Comparison of ENCODE assay signal across 8 cellular contexts in the genomic region with DNA sequence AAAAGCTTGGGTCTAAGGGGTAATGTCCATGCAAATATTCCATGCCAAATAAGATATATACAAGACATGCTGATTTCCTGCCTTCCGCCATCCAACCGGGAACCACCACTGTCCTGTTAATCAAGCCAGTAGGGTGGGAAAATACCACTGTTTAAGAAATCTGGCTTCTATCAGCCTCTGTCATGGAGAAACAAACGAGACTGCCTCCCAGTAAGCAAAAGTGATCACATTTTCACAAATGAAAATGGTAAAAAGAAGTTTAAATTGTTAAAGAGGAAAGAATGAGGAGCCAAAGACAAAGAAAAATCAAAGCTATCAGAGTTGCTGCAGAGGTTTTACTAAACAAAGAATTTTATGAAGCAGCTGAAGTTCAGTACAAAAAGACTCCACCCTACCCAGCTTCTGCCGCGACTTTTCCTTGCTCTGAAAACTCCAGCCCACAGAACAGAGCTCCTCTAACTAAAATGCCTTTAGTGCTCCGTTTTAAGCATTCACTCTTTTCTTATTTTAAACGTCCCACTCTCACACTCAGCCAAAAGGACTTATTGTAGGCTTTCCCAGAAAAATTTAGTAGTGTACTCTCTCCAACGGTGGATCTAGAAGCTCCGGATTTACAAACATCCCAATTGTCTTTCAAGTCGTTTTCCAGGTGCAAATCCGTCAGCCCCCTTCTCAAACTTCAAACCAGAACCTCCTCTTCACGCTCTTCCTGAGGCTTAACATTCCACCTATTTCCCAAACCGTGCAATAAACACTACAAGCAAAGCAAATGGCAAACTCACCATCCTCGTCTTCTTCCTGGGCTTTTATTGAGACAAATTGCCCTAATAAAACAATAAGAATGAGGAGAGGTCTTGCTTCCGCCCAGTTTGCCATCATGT. TPM values are rescaled to one million over a fixed set of nuclear protein-coding genes. Genes with fewer than 3 reads are reported as not detected.
DNase-seq lines count a peak whose midpoint lies in the region; ATAC-seq and TF ChIP-seq lines count a peak whose summit lies in the region.

No MANE protein-coding gene starts in this region.

- peak; percentile 28; the same call in 1 of the 3 replicates for ATAC-seq in RWPE2 (ENCODE audit: low read depth)
- ATAC-seq in gastroesophageal sphincter, result no peak
- ATAC-seq in HG02763 (IDR thresholded peaks at IDR 0.05; ENCODE audit: unreplicated experiment), result no peak

- peak overlapping the region; percentile 23 for H2AFZ ChIP-seq in osteoblast (ENCODE audit: low read length)

- POLR2A ChIA-PET in BJ (lab: Charles Lee), result interaction anchor here (0.5 to 1.3 kb wide), 6 partner anchors 15 to 653 kb away, joined by 3 to 18 read pairs (median 4); no protein-coding TSS in a partner anchor

- TF ChIP-seq POLR2A in gastroesophageal sphincter (IDR thresholded peaks at IDR 0.05), result no peak

- no peak for TF ChIP-seq CTCF in BJ (IDR thresholded peaks at IDR 0.05; ENCODE audit: insufficient read depth, low read depth, low read length)
- no peak for TF ChIP-seq CTCF in RWPE2 (IDR thresholded peaks at IDR 0.05; ENCODE audit: poor library complexity, severe bottlenecking)
- TF ChIP-seq CTCF in gastroesophageal sphincter (IDR thresholded peaks at IDR 0.05), result peak in 1 of 4 experiments; percentile 4
- no peak for TF ChIP-seq CTCF in osteoblast (IDR thresholded peaks at IDR 0.05; ENCODE audit: extremely low read depth, low read depth, low read length)

- 1 to 4% methylated on average over 12 to 14 of the region's 15 CpGs for WGBS in gastroesophageal sphincter (ENCODE audit: low coverage in 1 of 2), 2 donors

- TF ChIP-seq EP300 in gastroesophageal sphincter (IDR thresholded peaks at IDR 0.05), result no peak

- peaks cover 19% of the 10 kb centered on the region for H4K20me1 ChIP-seq in osteoblast (ENCODE audit: insufficient read depth, low read length)

- no peak for DNase-seq in BJ (ENCODE audit: low read depth)
- DNase-seq in RWPE2 (ENCODE audit: low spot score), result no peak
- DNase-seq in osteoblast (ENCODE audit: insufficient read length, low spot score, missing footprints), result no peak
- no peak for DNase-seq in NCI-H1105 (lab: John Stamatoyannopoulos, UW)
- no peak for DNase-seq in cortex of kidney (lab: John Stamatoyannopoulos, UW)
- DNase-seq in NK-92 (lab: John Stamatoyannopoulos, UW; ENCODE audit: unreplicated experiment), result no peak

- H3K27me3 ChIP-seq in BJ (ENCODE audit: control insufficient read depth, insufficient read depth, low read length), result no peaks in the 10 kb centered on the region
- no peaks in the 10 kb centered on the region for H3K27me3 ChIP-seq in RWPE2 (ENCODE audit: insufficient read depth, poor library complexity, severe bottlenecking)
- H3K27me3 ChIP-seq in gastroesophageal sphincter, result no peaks in the 10 kb centered on the region
- no peaks in the 10 kb centered on the region for H3K27me3 ChIP-seq in osteoblast (ENCODE audit: insufficient read depth, low read length)

- CTCF ChIA-PET in BJ (lab: Yijun Ruan, JAX), result interaction anchor here (0.6 to 2.4 kb wide), 15 partner anchors 8 to 652 kb away, joined by 3 to 11 read pairs (median 3); no protein-coding TSS in a partner anchor

- H3K36me3 ChIP-seq in BJ (ENCODE audit: control insufficient read depth, insufficient read depth, low read length), result 0 out of 2 replicates have a peak, but pooled peaks cover 1% of the 10 kb centered on the region
- no peaks in the 10 kb centered on the region for H3K36me3 ChIP-seq in RWPE2 (ENCODE audit: low read depth)
- H3K36me3 ChIP-seq in gastroesophageal sphincter, result no peaks in the 10 kb centered on the region
- peaks cover 12% of the 10 kb centered on the region for H3K36me3 ChIP-seq in osteoblast (ENCODE audit: insufficient read depth, low read length)

- H3K4me3 ChIP-seq in BJ (ENCODE audit: low read depth, low read length) (peak overlapping the region; percentile 58), RWPE2 (ENCODE audit: severe bottlenecking) (peak overlapping the region; percentile 22), gastroesophageal sphincter (peak overlapping the region; percentile 62 to 100), osteoblast (ENCODE audit: insufficient read depth, low read length) (peak overlapping the region; percentile 81)

- no peaks in the 10 kb centered on the region for H3K9me3 ChIP-seq in RWPE2 (ENCODE audit: severe bottlenecking)
- H3K9me3 ChIP-seq in gastroesophageal sphincter, result no peaks in the 10 kb centered on the region
- no peaks in the 10 kb centered on the region for H3K9me3 ChIP-seq in osteoblast (ENCODE audit: low read depth, low read length)

- H3K27ac ChIP-seq in RWPE2 (ENCODE audit: poor library complexity, severe bottlenecking), result no peak overlapping the region
- H3K27ac ChIP-seq in gastroesophageal sphincter, result peak overlapping the region; percentile 78 to 85 (median 82)
- peak overlapping the region; percentile 83 for H3K27ac ChIP-seq in osteoblast (ENCODE audit: low read depth, low read length)

- H3K4me1 ChIP-seq in RWPE2 (ENCODE audit: insufficient read depth, poor library complexity, severe bottlenecking) (no peaks in the 10 kb centered on the region), gastroesophageal sphincter (peaks cover 0 to 28% (median 0%) of the 10 kb centered on the region in 3 donors), osteoblast (ENCODE audit: insufficient read depth, low read length) (peaks cover 24% of the 10 kb centered on the region)

- H3K4me2 ChIP-seq in osteoblast (ENCODE audit: insufficient read depth, low read length), result peak overlapping the region; percentile 84

- H3K79me2 ChIP-seq in osteoblast (ENCODE audit: insufficient read depth, low read length), result peaks cover 65% of the 10 kb centered on the region

RNA-seq across cellular contexts. Expression of gene COL5A2, which starts 0.6 kb away (rescaled TPM):
- polyA plus RNA-seq in BJ (2011; rRNA removed), result 351 and 383 TPM in 2 replicates
- 180 and 244 TPM in 2 replicates for polyA minus RNA-seq in BJ (2011; rRNA and poly(A)+ RNA removed)
- total RNA-seq in gastroesophageal sphincter, result 100 to 1,000 TPM in 1 of 4 donors, 10 to 100 TPM in 3; 57.3 to 104 (median 80.9) TPM
- 632 and 879 TPM in 2 replicates for total RNA-seq in osteoblast

Comparison
In these comparisons a context has a peak if more than half of its experiments do, and no peak if none do; other contexts are left out.
1. H3K4me3 ChIP-seq: peak in every context shown above with its lines; median percentile 81 in gastroesophageal sphincter; 81 in osteoblast; 58 in BJ; 22 in RWPE2.